ENCODE assay signal across 16 cellular contexts in the genomic region with DNA sequence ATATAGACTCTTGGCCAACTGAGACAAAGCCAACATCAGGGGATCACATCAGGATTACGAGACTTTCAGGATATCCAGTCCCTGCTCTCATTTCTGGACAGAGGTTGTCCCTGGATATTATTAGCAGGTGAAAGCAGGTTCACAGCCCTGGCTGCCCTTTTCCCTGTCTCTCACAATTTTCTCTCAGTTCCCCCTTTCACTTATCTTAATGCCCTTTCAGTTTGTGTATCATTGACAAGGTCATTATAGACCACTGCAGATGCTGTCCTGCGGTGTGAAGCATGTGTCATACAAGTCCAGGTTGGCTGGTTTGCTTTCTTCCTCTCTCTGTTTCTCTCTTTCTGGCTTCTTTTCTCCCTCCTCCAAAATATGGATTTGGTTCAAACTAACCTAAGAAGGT. TPM values are rescaled to one million over a fixed set of nuclear protein-coding genes. Genes with fewer than 3 reads are reported as not detected.
DNase-seq lines count a peak whose midpoint lies in the region; ATAC-seq, FAIRE-seq and TF ChIP-seq lines count a peak whose summit lies in the region.
"Had no signal": no experiment of that assay in that cellular context is flagged by ENCODE, and none has a peak within 500 bp of the region (broad histone marks: within the 10 kb centered on the region; RNA-seq: fewer than 3 reads in every experiment).

No MANE protein-coding gene starts in this region.

- no peak for DNase-seq in activated naive CD4-positive, alpha-beta T cell treated with anti-CD3 and anti-CD28 coated beads, Interleukin-2, amount 50 U/mL, for 16 hours
- DNase-seq in RPMI8226 = peak; percentile 40
- DNase-seq in SJCRH30 = no peak
- no peak for DNase-seq in frontal cortex (ENCODE audit: low spot score in 2 of 2)
- DNase-seq in tibial artery = no peak
- DNase-seq: activated T-cell treated with anti-CD3 and anti-CD28 coated beads, Interleukin-2, amount 50 U/mL, for 24 hours; DMS79; MM.1S; NCI-H446; stimulated activated CD4-positive, alpha-beta T cell treated with anti-CD3 and anti-CD28 coated beads, Interleukin-1b, Interleukin-23, amount 100 ng/mL, for 48 hours; stomach had no signal

- H3K36me3 Mint-ChIP-seq in activated naive CD4-positive, alpha-beta T cell treated with anti-CD3 and anti-CD28 coated beads, Interleukin-2, amount 50 U/mL, for 24 hours = peaks cover 2% of the 10 kb centered on the region

- peaks cover 12 to 43% (median 35%) of the 10 kb centered on the region in 5 donors for H3K4me1 ChIP-seq in subcutaneous abdominal adipose tissue (ENCODE audit: control insufficient read depth in 5 of 5, insufficient read depth in 5 of 5, low read length in 5 of 5)
- H3K4me1 ChIP-seq in SJCRH30 = no peaks in the 10 kb centered on the region
- H3K4me1 ChIP-seq in tibial artery = peaks cover 0 to 18% (median 15%) of the 10 kb centered on the region in 4 donors

- H3K9me3 Mint-ChIP-seq in activated naive CD4-positive, alpha-beta T cell treated with anti-CD3 and anti-CD28 coated beads, Interleukin-2, amount 50 U/mL, for 24 hours = no peaks in the 10 kb centered on the region
- H3K9me3 Mint-ChIP-seq: activated T-cell treated with anti-CD3 and anti-CD28 coated beads, Interleukin-2, amount 50 U/mL, for 24 hours had no signal

- H3K36me3 ChIP-seq in subcutaneous abdominal adipose tissue (ENCODE audit: control insufficient read depth in 5 of 5, insufficient read depth in 5 of 5, low read length in 5 of 5) (peaks cover 0 to 10% (median 10%) of the 10 kb centered on the region in 5 donors), SJCRH30 (peaks cover 12% of the 10 kb centered on the region), tibial artery (peaks cover under 1 to 16% (median 3%) of the 10 kb centered on the region in 3 donors)

- intact Hi-C loops in tibial artery (cut with DNase I; ENCODE audit: low total_unique reads) = loop anchor here (10.0 kb wide), 1 partner anchor 101 kb away; no protein-coding TSS in a partner anchor

- no peak overlapping the region for H3K27ac Mint-ChIP-seq in activated naive CD4-positive, alpha-beta T cell treated with anti-CD3 and anti-CD28 coated beads, Interleukin-2, amount 50 U/mL, for 24 hours
- H3K27ac Mint-ChIP-seq: activated T-cell treated with anti-CD3 and anti-CD28 coated beads, Interleukin-2, amount 50 U/mL, for 24 hours; progenitor cell of endocrine pancreas had no signal

- H3K27ac ChIP-seq in subcutaneous abdominal adipose tissue (ENCODE audit: low read depth, low read length) (peak overlapping the region; percentile 38), SJCRH30 (no peak overlapping the region), tibial artery (no peak overlapping the region)

- H3K4me3 Mint-ChIP-seq in activated naive CD4-positive, alpha-beta T cell treated with anti-CD3 and anti-CD28 coated beads, Interleukin-2, amount 50 U/mL, for 24 hours = peak overlapping the region; percentile 28
- H3K4me3 Mint-ChIP-seq: activated T-cell treated with anti-CD3 and anti-CD28 coated beads, Interleukin-2, amount 50 U/mL, for 24 hours had no signal

- no peaks in the 10 kb centered on the region for H3K9me3 ChIP-seq in subcutaneous abdominal adipose tissue (ENCODE audit: control insufficient read depth in 5 of 5, low read length in 5 of 5)
- no peaks in the 10 kb centered on the region for H3K9me3 ChIP-seq in SJCRH30 (replicated peaks)
- no peaks in the 10 kb centered on the region for H3K9me3 ChIP-seq in tibial artery
- H3K9me3 ChIP-seq: stomach had no signal

- H3K4me1 Mint-ChIP-seq in activated naive CD4-positive, alpha-beta T cell treated with anti-CD3 and anti-CD28 coated beads, Interleukin-2, amount 50 U/mL, for 24 hours = peaks cover 64% of the 10 kb centered on the region

- no peaks in the 10 kb centered on the region for H3K27me3 Mint-ChIP-seq in activated naive CD4-positive, alpha-beta T cell treated with anti-CD3 and anti-CD28 coated beads, Interleukin-2, amount 50 U/mL, for 24 hours
- H3K27me3 Mint-ChIP-seq: activated T-cell treated with anti-CD3 and anti-CD28 coated beads, Interleukin-2, amount 50 U/mL, for 24 hours had no signal

- peak; percentile 33 for ATAC-seq in GM21576 (IDR thresholded peaks at IDR 0.05; ENCODE audit: unreplicated experiment)
- ATAC-seq: HCT116 had no signal

- TF ChIP-seq CTCF in tibial artery (IDR thresholded peaks at IDR 0.05) = no peak

- H3K27me3 ChIP-seq in subcutaneous abdominal adipose tissue (ENCODE audit: control insufficient read depth in 5 of 5, insufficient read depth in 4 of 5, low read length in 5 of 5) = no peaks in the 10 kb centered on the region
- no peaks in the 10 kb centered on the region for H3K27me3 ChIP-seq in SJCRH30
- no peaks in the 10 kb centered on the region for H3K27me3 ChIP-seq in tibial artery
- H3K27me3 ChIP-seq: stomach had no signal

- H3K4me3 ChIP-seq in subcutaneous abdominal adipose tissue (ENCODE audit: low read depth in 1 of 5, low read length in 5 of 5) = no peak overlapping the region
- no peak overlapping the region for H3K4me3 ChIP-seq in SJCRH30
- H3K4me3 ChIP-seq in tibial artery = no peak overlapping the region
- H3K4me3 ChIP-seq: stomach had no signal

- FAIRE-seq in frontal cortex (lab: Jason Lieb, UNC) = no peak

- peak overlapping the region in 2 of 5 donors; percentile 8 to 53 for H3K9ac ChIP-seq in subcutaneous abdominal adipose tissue (ENCODE audit: low read length in 5 of 5)

RNA-seq across cellular contexts. Expression of a gene that starts 2.1 kb away (rescaled TPM):
- total RNA-seq in SJCRH30 (2014; rRNA removed; shearing (Covaris generic)) = not detected in 2 replicates
- 4.5 TPM for total RNA-seq in frontal cortex

RNA-seq across cellular contexts. Expression of a gene that starts 6.7 kb away (rescaled TPM):
- total RNA-seq in SJCRH30 (2014; rRNA removed; shearing (Covaris generic)) = 0.04 TPM in 1 of 2 replicates, not detected in the other
- not detected for total RNA-seq in frontal cortex

RNA-seq across cellular contexts. Expression of a gene that starts 21.8 kb away (rescaled TPM):
- 78.2 and 78.5 TPM in 2 replicates for total RNA-seq in SJCRH30 (2014; rRNA removed; shearing (Covaris generic))
- 53.8 TPM for total RNA-seq in frontal cortex

RNA-seq across cellular contexts. Expression of a gene that starts 21.9 kb away (rescaled TPM):
- 12.8 and 17.2 TPM in 2 replicates for total RNA-seq in SJCRH30 (2014; rRNA removed; shearing (Covaris generic))
- 14.7 TPM for total RNA-seq in frontal cortex

RNA-seq across cellular contexts. Expression of a gene that starts 26.3 kb away (rescaled TPM):
- total RNA-seq in SJCRH30 (2014; rRNA removed; shearing (Covaris generic)) = 0.12 and 0.23 TPM in 2 replicates
- total RNA-seq in frontal cortex = 0.82 TPM
- total RNA-seq: progenitor cell of endocrine pancreas had no signal
